In genomic region chr9:92963831-92964606, GRCh38 we compare ENCODE assay signal across 9 cellular contexts. TPM values are rescaled to one million over a fixed set of nuclear protein-coding genes. Genes with fewer than 3 reads are reported as not detected.
DNase-seq lines count a peak whose midpoint lies in the region; ATAC-seq and TF ChIP-seq lines count a peak whose summit lies in the region.
"Had no signal": no experiment of that assay in that cellular context is flagged by ENCODE, and none has a peak within 500 bp of the region (broad histone marks: within the 10 kb centered on the region; RNA-seq: fewer than 3 reads in every experiment).

No MANE protein-coding gene starts in this region.

- no peaks in the 10 kb centered on the region for H3K27me3 Mint-ChIP-seq in T-helper 1 cell treated with Interleukin-12 subunit alpha and Interleukin-12 subunit beta and Interleukin-4 antibody, amounts not matched to agents 30 μg/mL and 1 μg/mL, for 36 hours (ENCODE audit: low read depth)
- no peaks in the 10 kb centered on the region for H3K27me3 Mint-ChIP-seq in activated naive CD8-positive, alpha-beta T cell treated with anti-CD3 and anti-CD28 coated beads, Interleukin-2, amount 50 U/mL, for 24 hours
- peaks cover 4% of the 10 kb centered on the region for H3K27me3 Mint-ChIP-seq in nephron progenitor cell (ENCODE audit: low read depth, poor library complexity)

- H3K4me1 Mint-ChIP-seq in T-helper 1 cell treated with Interleukin-12 subunit alpha and Interleukin-12 subunit beta and Interleukin-4 antibody, amounts not matched to agents 30 μg/mL and 1 μg/mL, for 36 hours (ENCODE audit: low read depth): peaks cover 52% of the 10 kb centered on the region
- peaks cover 69% of the 10 kb centered on the region for H3K4me1 Mint-ChIP-seq in activated naive CD8-positive, alpha-beta T cell treated with anti-CD3 and anti-CD28 coated beads, Interleukin-2, amount 50 U/mL, for 24 hours
- peaks cover 34% of the 10 kb centered on the region for H3K4me1 Mint-ChIP-seq in nephron progenitor cell

- TF ChIP-seq CTCF in nephron progenitor cell (IDR thresholded peaks at IDR 0.05) (no peak), vagina (IDR thresholded peaks at IDR 0.05) (no peak)

- peaks cover 10% of the 10 kb centered on the region for H3K9me3 Mint-ChIP-seq in T-helper 1 cell treated with Interleukin-12 subunit alpha and Interleukin-12 subunit beta and Interleukin-4 antibody, amounts not matched to agents 30 μg/mL and 1 μg/mL, for 36 hours
- H3K9me3 Mint-ChIP-seq in activated naive CD8-positive, alpha-beta T cell treated with anti-CD3 and anti-CD28 coated beads, Interleukin-2, amount 50 U/mL, for 24 hours: peaks cover 10% of the 10 kb centered on the region
- peaks cover 7% of the 10 kb centered on the region for H3K9me3 Mint-ChIP-seq in nephron progenitor cell

- peak overlapping the region; percentile 24 to 32 for H3K4me3 ChIP-seq in vagina

- DNase-seq in activated naive CD8-positive, alpha-beta T cell treated with anti-CD3 and anti-CD28 coated beads, Interleukin-2, amount 50 U/mL, for 24 hours: peak; percentile 71
- DNase-seq in nephron progenitor cell: no peak
- DNase-seq in vagina (ENCODE audit: extremely low spot score in 2 of 2): peak in 1 of 2 donors; percentile 95
- DNase-seq in cerebellum (ENCODE audit: low spot score): no peak
- DNase-seq in RKO (ENCODE audit: low spot score): no peak

- no peaks in the 10 kb centered on the region for H3K36me3 ChIP-seq in vagina

- peak; percentile 71 for ATAC-seq in HG03066 (IDR thresholded peaks at IDR 0.05; ENCODE audit: low read depth, unreplicated experiment)
- peak; percentile 63 for ATAC-seq in activated naive CD8-positive, alpha-beta T cell treated with anti-CD3 and anti-CD28 coated beads, Interleukin-2, amount 50 U/mL, for 24 hours
- ATAC-seq: Panc1 had no signal

- peak overlapping the region; percentile 53 for H3K27ac ChIP-seq in vagina

- H3K4me1 ChIP-seq in vagina: no peaks in the 10 kb centered on the region

- H3K27me3 ChIP-seq in vagina: no peaks in the 10 kb centered on the region

- peaks cover 47% of the 10 kb centered on the region for H3K36me3 Mint-ChIP-seq in T-helper 1 cell treated with Interleukin-12 subunit alpha and Interleukin-12 subunit beta and Interleukin-4 antibody, amounts not matched to agents 30 μg/mL and 1 μg/mL, for 36 hours (ENCODE audit: low read depth)
- H3K36me3 Mint-ChIP-seq in activated naive CD8-positive, alpha-beta T cell treated with anti-CD3 and anti-CD28 coated beads, Interleukin-2, amount 50 U/mL, for 24 hours (ENCODE audit: low read depth): peaks cover 24% of the 10 kb centered on the region
- H3K36me3 Mint-ChIP-seq in nephron progenitor cell (ENCODE audit: low read depth): no peaks in the 10 kb centered on the region

- in situ Hi-C loops in GM18951 (cut with MboI; ENCODE audit: low sequenced_read_pairs, unreplicated experiment): no loop called here

- intact Hi-C loops in vagina (cut with DNase I): no loop called here

- peak overlapping the region; percentile 96 for H3K4me3 Mint-ChIP-seq in T-helper 1 cell treated with Interleukin-12 subunit alpha and Interleukin-12 subunit beta and Interleukin-4 antibody, amounts not matched to agents 30 μg/mL and 1 μg/mL, for 36 hours
- H3K4me3 Mint-ChIP-seq in activated naive CD8-positive, alpha-beta T cell treated with anti-CD3 and anti-CD28 coated beads, Interleukin-2, amount 50 U/mL, for 24 hours: peak overlapping the region; percentile 93
- H3K4me3 Mint-ChIP-seq in nephron progenitor cell: no peak overlapping the region

- peak; percentile 65 for TF ChIP-seq POLR2A in GM18951 (IDR thresholded peaks at IDR 0.05; ENCODE audit: extremely low read depth, insufficient read depth, insufficient read length)
- no peak for TF ChIP-seq POLR2A in vagina (IDR thresholded peaks at IDR 0.05)

- H3K27ac Mint-ChIP-seq in T-helper 1 cell treated with Interleukin-12 subunit alpha and Interleukin-12 subunit beta and Interleukin-4 antibody, amounts not matched to agents 30 μg/mL and 1 μg/mL, for 36 hours: peak overlapping the region; percentile 100
- H3K27ac Mint-ChIP-seq in activated naive CD8-positive, alpha-beta T cell treated with anti-CD3 and anti-CD28 coated beads, Interleukin-2, amount 50 U/mL, for 24 hours: peak overlapping the region; percentile 97
- H3K27ac Mint-ChIP-seq in nephron progenitor cell: peak overlapping the region; percentile 80

- H3K9me3 ChIP-seq in vagina: no peaks in the 10 kb centered on the region

RNA-seq across cellular contexts. Expression of gene FGD3, which starts 16.7 kb away (rescaled TPM):
- total RNA-seq in vagina (19.9 TPM), cerebellum (1.5 TPM)
